Comparison of ENCODE assay signal across 8 cellular contexts in genomic region chr20:45857114-45857835, GRCh38. TPM values are rescaled to one million over a fixed set of nuclear protein-coding genes. Genes with fewer than 3 reads are reported as not detected.
DNase-seq lines count a peak whose midpoint lies in the region; ATAC-seq and TF ChIP-seq lines count a peak whose summit lies in the region.

TSS of gene ACOT8 (minus strand) at chr20:45857392. CDS start at chr20:45857315, 77 bp downstream.
TSS of gene ZSWIM3 (plus strand) at chr20:45857614. CDS start at chr20:45857826, 212 bp downstream.

- H3K4me3 ChIP-seq in duodenal mucosa (ENCODE audit: low read depth in 1 of 2, low read length in 2 of 2) (peak within 1 kb of the TSS; percentile 95 to 98), right lobe of liver (peak within 1 kb of the TSS; percentile 92 to 93 (median 93))

- no peak for TF ChIP-seq CTCF in right lobe of liver (IDR thresholded peaks at IDR 0.05)

- peaks cover 32 to 42% of the 10 kb centered on the region in 2 donors for H3K4me1 ChIP-seq in duodenal mucosa (ENCODE audit: control insufficient read depth in 1 of 2, insufficient read depth in 2 of 2, low read length in 2 of 2)
- peaks cover 0 to 21% (median 8%) of the 10 kb centered on the region in 4 donors for H3K4me1 ChIP-seq in right lobe of liver

- ATAC-seq in GM19395 (IDR thresholded peaks at IDR 0.05; ENCODE audit: unreplicated experiment) (peak; percentile 93), HG03558 (IDR thresholded peaks at IDR 0.05; ENCODE audit: extremely low read depth, unreplicated experiment) (peak; percentile 83), right lobe of liver (peak; percentile 98 to 100 (median 99))

- H3K27ac ChIP-seq in duodenal mucosa (ENCODE audit: low read depth, low read length) (peak within 1 kb of the TSS; percentile 64), right lobe of liver (peak within 1 kb of the TSS; percentile 64 to 86 (median 69))

- peak within 1 kb of the TSS; percentile 94 to 97 for H3K9ac ChIP-seq in duodenal mucosa (ENCODE audit: low read depth in 1 of 2, low read length in 2 of 2)

- TF ChIP-seq POLR2A in right lobe of liver (IDR thresholded peaks at IDR 0.05) = peak; percentile 97

- no peaks in the 10 kb centered on the region for H3K9me3 ChIP-seq in duodenal mucosa (ENCODE audit: control insufficient read depth in 1 of 2, low read length in 2 of 2)
- H3K9me3 ChIP-seq in right lobe of liver = no peaks in the 10 kb centered on the region

- peak; percentile 100 for DNase-seq in CD1c-positive myeloid dendritic cell (ENCODE audit: extremely low spot score)
- peak; percentile 99 for DNase-seq in NCI-H748 (lab: John Stamatoyannopoulos, UW; ENCODE audit: unreplicated experiment)
- DNase-seq in activated CD4-positive, alpha-beta T cell treated with anti-CD3 and anti-CD28 coated beads, Interleukin-2, amount 50 U/mL, for 24 hours (ENCODE audit: low read depth in 1 of 2, low spot score in 1 of 2) = peak; percentile 68 to 97
- peak; percentile 86 to 99 (median 91) for DNase-seq in right lobe of liver
- peak; percentile 98 for DNase-seq in stimulated activated CD4-positive, alpha-beta T cell treated with anti-CD3 and anti-CD28 coated beads, Interleukin-4, amount 100 ng/mL, for 24 hours

- intact Hi-C loops in right lobe of liver (cut with DNase I) = no loop called here

- H3K36me3 ChIP-seq in duodenal mucosa (ENCODE audit: control insufficient read depth in 1 of 2, insufficient read depth in 2 of 2, low read length in 2 of 2) (peaks cover 2 to 5% of the 10 kb centered on the region in 2 donors), right lobe of liver (no peaks in the 10 kb centered on the region)

- H3K27me3 ChIP-seq in duodenal mucosa (ENCODE audit: control insufficient read depth in 1 of 2, insufficient read depth in 2 of 2, low read length in 2 of 2) (no peaks in the 10 kb centered on the region), right lobe of liver (no peaks in the 10 kb centered on the region)

- 0% methylated on average over 14 of the region's 35 CpGs for WGBS in right lobe of liver (ENCODE audit: insufficient coverage, low coverage, low lambda C conversion rate, missing lambda C conversion rate)

RNA-seq across cellular contexts. Expression of gene ACOT8, which starts in this region (rescaled TPM):
- total RNA-seq in right lobe of liver = 10 to 100 TPM; 13.9 to 32.1 (median 19.4) TPM

RNA-seq across cellular contexts. Expression of gene ZSWIM3, which starts in this region (rescaled TPM):
- 1 to 10 TPM; 1.7 to 2.7 (median 1.9) TPM for total RNA-seq in right lobe of liver

Comparison
In these comparisons a context has a peak if more than half of its experiments do, and no peak if none do; other contexts are left out.
1. Peak in every context shown above with its lines: DNase-seq, ATAC-seq, H3K4me3 ChIP-seq and H3K27ac ChIP-seq.